ENCODE assay signal across 16 cellular contexts in genomic region chr17:82110298-82110697, GRCh38. TPM values are rescaled to one million over a fixed set of nuclear protein-coding genes. Genes with fewer than 3 reads are reported as not detected.
DNase-seq lines count a peak whose midpoint lies in the region; ATAC-seq and TF ChIP-seq lines count a peak whose summit lies in the region.
"Had no signal": no experiment of that assay in that cellular context is flagged by ENCODE, and none has a peak within 500 bp of the region (broad histone marks: within the 10 kb centered on the region; RNA-seq: fewer than 3 reads in every experiment).

No MANE protein-coding gene starts in this region.

- H3K27ac Mint-ChIP-seq in activated CD4-positive, alpha-beta memory T cell treated with anti-CD3 and anti-CD28 coated beads for 36 hours = peak overlapping the region; percentile 52
- H3K27ac Mint-ChIP-seq in activated CD4-positive, alpha-beta memory T cell treated with anti-CD3 and anti-CD28 coated beads, Interleukin-2, amount 10 ng/mL, durations not matched to agents 7 days and 5 days = no peak overlapping the region
- H3K27ac Mint-ChIP-seq in activated naive CD8-positive, alpha-beta T cell treated with anti-CD3 and anti-CD28 coated beads, Interleukin-2, amount 10 ng/mL, durations not matched to agents 7 days and 5 days = peak overlapping the region; percentile 42
- H3K27ac Mint-ChIP-seq in naive thymus-derived CD8-positive, alpha-beta T cell = peak overlapping the region in 9 of 10 donors; percentile 13 to 83 (median 72)

- POLR2A ChIA-PET in activated CD4-positive, alpha-beta memory T cell treated with anti-CD3 and anti-CD28 coated beads for 36 hours (lab: Charles Lee) = interaction anchor here (1.3 kb wide), 1 partner anchor 73 kb away, joined by 3 read pairs; the partner anchor contains the start of gene DCXR
- POLR2A ChIA-PET in activated CD4-positive, alpha-beta memory T cell treated with anti-CD3 and anti-CD28 coated beads, Interleukin-2, amount 10 ng/mL, durations not matched to agents 7 days and 5 days (lab: Charles Lee) = interaction anchor here (2.3 kb wide), 1 partner anchor 12 kb away, joined by 8 read pairs; the partner anchor contains the start of gene FASN
- POLR2A ChIA-PET in HEK293 (lab: Yijun Ruan, JAX) = interaction anchor here (0.7 to 1.1 kb wide), 2 partner anchors 88 to 677 kb away, joined by 3 read pairs; partner anchors contain the start of gene CENPX
- POLR2A ChIA-PET in activated naive CD8-positive, alpha-beta T cell treated with anti-CD3 and anti-CD28 coated beads, Interleukin-2, amount 10 ng/mL, durations not matched to agents 7 days and 5 days (lab: Charles Lee) = interaction anchor here (1.6 kb wide), 1 partner anchor 17 kb away, joined by 4 read pairs; no protein-coding TSS in a partner anchor
- POLR2A ChIA-PET in naive thymus-derived CD8-positive, alpha-beta T cell (lab: Charles Lee) = interaction anchor here (1.6 kb wide), 2 partner anchors 9 to 13 kb away, joined by 4 read pairs; no protein-coding TSS in a partner anchor

- ATAC-seq in activated naive CD8-positive, alpha-beta T cell treated with anti-CD3 and anti-CD28 coated beads, Interleukin-2, amount 10 ng/mL, durations not matched to agents 7 days and 5 days (ENCODE audit: low read depth) = peak; percentile 13
- ATAC-seq in naive thymus-derived CD8-positive, alpha-beta T cell = peak in 1 of 2 donors; percentile 25
- ATAC-seq in HG03432 (IDR thresholded peaks at IDR 0.05; ENCODE audit: unreplicated experiment) (no peak), GM18519 (IDR thresholded peaks at IDR 0.05; ENCODE audit: low FRiP score, unreplicated experiment) (no peak)
- ATAC-seq: Panc1 had no signal

- intact Hi-C loops in activated CD4-positive, alpha-beta memory T cell treated with anti-CD3 and anti-CD28 coated beads for 36 hours (cut with micrococcal nuclease) = loop anchor here (1.0 kb wide), 1 partner anchor 12 kb away; the partner anchor contains the start of gene FASN

- H3K27me3 Mint-ChIP-seq in activated CD4-positive, alpha-beta memory T cell treated with anti-CD3 and anti-CD28 coated beads for 36 hours = no peaks in the 10 kb centered on the region
- no peaks in the 10 kb centered on the region for H3K27me3 Mint-ChIP-seq in activated CD4-positive, alpha-beta memory T cell treated with anti-CD3 and anti-CD28 coated beads, Interleukin-2, amount 10 ng/mL, durations not matched to agents 7 days and 5 days
- H3K27me3 Mint-ChIP-seq in activated naive CD8-positive, alpha-beta T cell treated with anti-CD3 and anti-CD28 coated beads, Interleukin-2, amount 10 ng/mL, durations not matched to agents 7 days and 5 days = no peaks in the 10 kb centered on the region
- no peaks in the 10 kb centered on the region for H3K27me3 Mint-ChIP-seq in naive thymus-derived CD8-positive, alpha-beta T cell

- peaks cover 10% of the 10 kb centered on the region for H3K4me1 ChIP-seq in HEK293 (ENCODE audit: control insufficient read depth, insufficient read depth, low read length)

- peak; percentile 58 for DNase-seq in activated CD4-positive, alpha-beta memory T cell treated with anti-CD3 and anti-CD28 coated beads for 36 hours
- DNase-seq in activated CD4-positive, alpha-beta memory T cell treated with anti-CD3 and anti-CD28 coated beads, Interleukin-2, amount 10 ng/mL, durations not matched to agents 7 days and 5 days = no peak
- DNase-seq in activated naive CD8-positive, alpha-beta T cell treated with anti-CD3 and anti-CD28 coated beads, Interleukin-2, amount 10 ng/mL, durations not matched to agents 7 days and 5 days = no peak
- peak in 1 of 10 donors; percentile 32 for DNase-seq in naive thymus-derived CD8-positive, alpha-beta T cell
- no peak for DNase-seq in NCI-H82 (lab: John Stamatoyannopoulos, UW)
- DNase-seq: DMS 273 treated with DMSO at 0.1 percent for 48 hours, mesenchymal stem cell, NCI-H1105, NCI-H446 treated with DMSO at 0.1 percent for 48 hours, ovary, T-helper 1 cell had no signal

- no peak for TF ChIP-seq CTCF in HEK293 (tag by site-specific recombination; IDR thresholded peaks at IDR 0.05)

- peaks cover 0 to 27% of the 10 kb centered on the region in 2 experiments; a peak in 2 of 3 replicates for H3K36me3 ChIP-seq in HEK293 (ENCODE audit: control insufficient read depth in 2 of 2, insufficient read depth in 1 of 2, low read length in 2 of 2)
- H3K36me3 ChIP-seq: ovary had no signal

- H3K4me3 ChIP-seq in HEK293 (ENCODE audit: low read depth, low read length) = no peak overlapping the region
- H3K4me3 ChIP-seq: ovary, tibial nerve had no signal

- H3K27ac ChIP-seq in HEK293 (ENCODE audit: extremely low read depth, low read depth, low read length) = 0 out of 2 replicates have a peak overlapping the region, but pooled peaks have one; percentile 41
- H3K27ac ChIP-seq: ovary, tibial nerve had no signal

- peaks cover 24% of the 10 kb centered on the region for H3K4me1 Mint-ChIP-seq in activated CD4-positive, alpha-beta memory T cell treated with anti-CD3 and anti-CD28 coated beads for 36 hours (ENCODE audit: low read depth)
- H3K4me1 Mint-ChIP-seq in activated CD4-positive, alpha-beta memory T cell treated with anti-CD3 and anti-CD28 coated beads, Interleukin-2, amount 10 ng/mL, durations not matched to agents 7 days and 5 days = peaks cover 38% of the 10 kb centered on the region
- H3K4me1 Mint-ChIP-seq in activated naive CD8-positive, alpha-beta T cell treated with anti-CD3 and anti-CD28 coated beads, Interleukin-2, amount 10 ng/mL, durations not matched to agents 7 days and 5 days = peaks cover 13% of the 10 kb centered on the region
- H3K4me1 Mint-ChIP-seq in naive thymus-derived CD8-positive, alpha-beta T cell = peaks cover 7 to 46% (median 28%) of the 10 kb centered on the region in 4 donors

- CTCF ChIA-PET in activated CD4-positive, alpha-beta memory T cell treated with anti-CD3 and anti-CD28 coated beads for 36 hours (lab: Charles Lee) = interaction anchor here (0.6 kb wide), 1 partner anchor 75 kb away, joined by 3 read pairs; no protein-coding TSS in a partner anchor
- CTCF ChIA-PET in activated CD4-positive, alpha-beta memory T cell treated with anti-CD3 and anti-CD28 coated beads, Interleukin-2, amount 10 ng/mL, durations not matched to agents 7 days and 5 days (lab: Charles Lee) = interaction anchor here (0.7 kb wide), 1 partner anchor 80 kb away, joined by 3 read pairs; no protein-coding TSS in a partner anchor
- CTCF ChIA-PET in HEK293 (lab: Yijun Ruan, JAX) = interaction anchor here (1.2 kb wide), 1 partner anchor 45 kb away, joined by 5 read pairs; no protein-coding TSS in a partner anchor

- H3K9me3 Mint-ChIP-seq in activated CD4-positive, alpha-beta memory T cell treated with anti-CD3 and anti-CD28 coated beads for 36 hours = no peaks in the 10 kb centered on the region
- H3K9me3 Mint-ChIP-seq in activated CD4-positive, alpha-beta memory T cell treated with anti-CD3 and anti-CD28 coated beads, Interleukin-2, amount 10 ng/mL, durations not matched to agents 7 days and 5 days = no peaks in the 10 kb centered on the region
- no peaks in the 10 kb centered on the region for H3K9me3 Mint-ChIP-seq in activated naive CD8-positive, alpha-beta T cell treated with anti-CD3 and anti-CD28 coated beads, Interleukin-2, amount 10 ng/mL, durations not matched to agents 7 days and 5 days
- H3K9me3 Mint-ChIP-seq in naive thymus-derived CD8-positive, alpha-beta T cell = no peaks in the 10 kb centered on the region

- H3K9me3 ChIP-seq in HEK293 (ENCODE audit: control insufficient read depth, insufficient read depth, low read depth, low read length) = no peaks in the 10 kb centered on the region
- H3K9me3 ChIP-seq: ovary, tibial nerve had no signal

- no peaks in the 10 kb centered on the region for H3K36me3 Mint-ChIP-seq in activated CD4-positive, alpha-beta memory T cell treated with anti-CD3 and anti-CD28 coated beads for 36 hours
- no peaks in the 10 kb centered on the region for H3K36me3 Mint-ChIP-seq in activated CD4-positive, alpha-beta memory T cell treated with anti-CD3 and anti-CD28 coated beads, Interleukin-2, amount 10 ng/mL, durations not matched to agents 7 days and 5 days (ENCODE audit: low read depth)
- peaks cover 3% of the 10 kb centered on the region for H3K36me3 Mint-ChIP-seq in activated naive CD8-positive, alpha-beta T cell treated with anti-CD3 and anti-CD28 coated beads, Interleukin-2, amount 10 ng/mL, durations not matched to agents 7 days and 5 days
- peaks cover 0 to 13% (median 10%) of the 10 kb centered on the region in 3 donors for H3K36me3 Mint-ChIP-seq in naive thymus-derived CD8-positive, alpha-beta T cell

- H3K4me3 Mint-ChIP-seq in activated CD4-positive, alpha-beta memory T cell treated with anti-CD3 and anti-CD28 coated beads for 36 hours = no peak overlapping the region
- no peak overlapping the region for H3K4me3 Mint-ChIP-seq in activated CD4-positive, alpha-beta memory T cell treated with anti-CD3 and anti-CD28 coated beads, Interleukin-2, amount 10 ng/mL, durations not matched to agents 7 days and 5 days
- H3K4me3 Mint-ChIP-seq in activated naive CD8-positive, alpha-beta T cell treated with anti-CD3 and anti-CD28 coated beads, Interleukin-2, amount 10 ng/mL, durations not matched to agents 7 days and 5 days = no peak overlapping the region
- peak overlapping the region in 2 of 10 donors; percentile 12 to 60 for H3K4me3 Mint-ChIP-seq in naive thymus-derived CD8-positive, alpha-beta T cell

RNA-seq across cellular contexts. Expression of gene FASN, which starts 12.3 kb away (rescaled TPM):
- total RNA-seq in activated CD4-positive, alpha-beta memory T cell treated with anti-CD3 and anti-CD28 coated beads for 36 hours = 100 to 1,000 TPM; 209 to 212 TPM
- total RNA-seq in activated CD4-positive, alpha-beta memory T cell treated with anti-CD3 and anti-CD28 coated beads, Interleukin-2, amount 10 ng/mL, durations not matched to agents 7 days and 5 days = 100 to 1,000 TPM; 181 to 191 TPM
- 100 to 1,000 TPM; 154 to 163 TPM for total RNA-seq in activated naive CD8-positive, alpha-beta T cell treated with anti-CD3 and anti-CD28 coated beads, Interleukin-2, amount 10 ng/mL, durations not matched to agents 7 days and 5 days
- 10 to 100 TPM; 28.3 to 32.3 TPM for total RNA-seq in naive thymus-derived CD8-positive, alpha-beta T cell
- polyA plus RNA-seq in naive thymus-derived CD8-positive, alpha-beta T cell = 1 to 10 TPM in 1 of 3 donors, under 1 TPM in 2; 0.33 to 2.4 (median 0.80) TPM

RNA-seq across cellular contexts. Expression of gene DUS1L, which starts 44.7 kb away (rescaled TPM):
- total RNA-seq in activated CD4-positive, alpha-beta memory T cell treated with anti-CD3 and anti-CD28 coated beads for 36 hours = 100 to 1,000 TPM; 118 to 131 TPM
- 10 to 100 TPM; 98.8 to 99.3 TPM for total RNA-seq in activated CD4-positive, alpha-beta memory T cell treated with anti-CD3 and anti-CD28 coated beads, Interleukin-2, amount 10 ng/mL, durations not matched to agents 7 days and 5 days
- total RNA-seq in activated naive CD8-positive, alpha-beta T cell treated with anti-CD3 and anti-CD28 coated beads, Interleukin-2, amount 10 ng/mL, durations not matched to agents 7 days and 5 days = 100 to 1,000 TPM; 126 to 130 TPM
- 100 to 1,000 TPM; 142 to 151 TPM for total RNA-seq in naive thymus-derived CD8-positive, alpha-beta T cell
- 100 to 1,000 TPM in 1 of 3 donors, 10 to 100 TPM in 2; 68.6 to 167 (median 92.1) TPM for polyA plus RNA-seq in naive thymus-derived CD8-positive, alpha-beta T cell

RNA-seq across cellular contexts. Expression of gene GPS1, which starts 58.6 kb away (rescaled TPM):
- 10 to 100 TPM; 86.8 to 89.1 TPM for total RNA-seq in activated CD4-positive, alpha-beta memory T cell treated with anti-CD3 and anti-CD28 coated beads for 36 hours
- 10 to 100 TPM; 69.0 to 75.6 TPM for total RNA-seq in activated CD4-positive, alpha-beta memory T cell treated with anti-CD3 and anti-CD28 coated beads, Interleukin-2, amount 10 ng/mL, durations not matched to agents 7 days and 5 days
- 10 to 100 TPM; 76.0 to 79.8 TPM for total RNA-seq in activated naive CD8-positive, alpha-beta T cell treated with anti-CD3 and anti-CD28 coated beads, Interleukin-2, amount 10 ng/mL, durations not matched to agents 7 days and 5 days
- 10 to 100 TPM; 88.2 to 91.4 TPM for total RNA-seq in naive thymus-derived CD8-positive, alpha-beta T cell
- polyA plus RNA-seq in naive thymus-derived CD8-positive, alpha-beta T cell = 100 to 1,000 TPM; 122 to 140 (median 126) TPM

RNA-seq across cellular contexts. Expression of gene RFNG, which starts 58.7 kb away (rescaled TPM):
- 10 to 100 TPM; 16.5 to 17.5 TPM for total RNA-seq in activated CD4-positive, alpha-beta memory T cell treated with anti-CD3 and anti-CD28 coated beads for 36 hours
- total RNA-seq in activated CD4-positive, alpha-beta memory T cell treated with anti-CD3 and anti-CD28 coated beads, Interleukin-2, amount 10 ng/mL, durations not matched to agents 7 days and 5 days = 10 to 100 TPM; 26.3 to 28.4 TPM
- total RNA-seq in activated naive CD8-positive, alpha-beta T cell treated with anti-CD3 and anti-CD28 coated beads, Interleukin-2, amount 10 ng/mL, durations not matched to agents 7 days and 5 days = 10 to 100 TPM; 28.7 to 28.8 TPM
- total RNA-seq in naive thymus-derived CD8-positive, alpha-beta T cell = 10 to 100 TPM; 38.5 to 42.1 TPM
- 1 to 10 TPM; 2.2 to 8.5 (median 4.8) TPM for polyA plus RNA-seq in naive thymus-derived CD8-positive, alpha-beta T cell

Comparison
In these comparisons a context has a peak if more than half of its experiments do, and no peak if none do; other contexts are left out.
1. RNA of gene FASN, which starts 12.3 kb away (total RNA-seq): 209 to 212 TPM in activated CD4-positive, alpha-beta memory T cell treated with anti-CD3 and anti-CD28 coated beads for 36 hours, 181 to 191 TPM in activated CD4-positive, alpha-beta memory T cell treated with anti-CD3 and anti-CD28 coated beads, Interleukin-2, amount 10 ng/mL, durations not matched to agents 7 days and 5 days and 154 to 163 TPM in activated naive CD8-positive, alpha-beta T cell treated with anti-CD3 and anti-CD28 coated beads, Interleukin-2, amount 10 ng/mL, durations not matched to agents 7 days and 5 days; 28.3 to 32.3 TPM in naive thymus-derived CD8-positive, alpha-beta T cell; every median in the first group is over 4 times any median in the second.